1 cellular context compared by ENCODE assay signal in genomic region chr9:69046723-69047122, GRCh38.
TF ChIP-seq lines count a peak whose summit lies in the region.

No MANE protein-coding gene starts in this region.

TF ChIP-seq in HepG2, 621 proteins besides CTCF, POLR2A, EP300 and RAD21:
- TF ChIP-seq SNAI1 (CRISPR knock-in tag; IDR thresholded peaks at IDR 0.05; ENCODE audit: borderline replicate concordance) (no peak), ZBTB43 (CRISPR knock-in tag; conservative IDR thresholded peaks at IDR 0.05) (no peak)
TF ChIP-seq in HepG2: peak in this region for 0.
